In genomic region chr17:66025551-66025950, GRCh38 we compare ENCODE assay signal across 18 cellular contexts.
"Had no signal": no experiment of that assay in that cellular context is flagged by ENCODE, and none has a peak within 500 bp of the region (broad histone marks: within the 10 kb centered on the region; RNA-seq: fewer than 3 reads in every experiment).

No MANE protein-coding gene starts in this region.

- H3K27ac ChIP-seq: left lung, sigmoid colon, tibial nerve had no signal

- H3K27me3 ChIP-seq: left lung, sigmoid colon, tibial nerve had no signal

- DNase-seq: activated CD4-positive, alpha-beta T cell treated with anti-CD3 and anti-CD28 coated beads for 36 hours; activated CD4-positive, alpha-beta T cell treated with anti-CD3 and anti-CD28 coated beads, Interleukin-2, amount 50 U/mL, for 48 hours; activated naive CD8-positive, alpha-beta T cell treated with anti-CD3 and anti-CD28 coated beads for 36 hours; activated T-cell treated with anti-CD3 and anti-CD28 coated beads for 4 hours; amniotic stem cell; effector CD4-positive, alpha-beta T cell; head of caudate nucleus; kidney; left lung; mammary epithelial cell; occipital lobe; posterior cingulate gyrus; sigmoid colon; stimulated activated CD4-positive, alpha-beta T cell treated with anti-CD3 and anti-CD28 coated beads, Interleukin-12 subunit alpha, Interleukin-12 subunit beta, amount 100 ng/mL, for 4 hours; stimulated activated CD4-positive, alpha-beta T cell treated with anti-CD3 and anti-CD28 coated beads, Interleukin-2, amount 100 ng/mL, for 24 hours; stimulated activated naive CD8-positive, alpha-beta T cell treated with anti-CD3 and anti-CD28 coated beads, Interleukin-15, Interleukin-2, amounts not matched to agents 100 U/mL and 50 U/mL, for 24 hours; T-cell had no signal

- H3K4me3 ChIP-seq: left lung, sigmoid colon, tibial nerve had no signal

- H3K4me1 ChIP-seq: left lung, sigmoid colon, tibial nerve had no signal
